In genomic region chr9:106560540-106560939, GRCh38 we compare ENCODE assay signal across 18 cellular contexts.
DNase-seq lines count a peak whose midpoint lies in the region; TF ChIP-seq lines count a peak whose summit lies in the region.
"Had no signal": no experiment of that assay in that cellular context is flagged by ENCODE, and none has a peak within 500 bp of the region (broad histone marks: within the 10 kb centered on the region; RNA-seq: fewer than 3 reads in every experiment).

No MANE protein-coding gene starts in this region.

- H4K20me1 ChIP-seq in KMS-11 (ENCODE audit: insufficient read depth) (no peaks in the 10 kb centered on the region), neural progenitor cell (ENCODE audit: low read depth) (no peaks in the 10 kb centered on the region)
- H4K20me1 ChIP-seq: BLaER1 had no signal

- H3K9ac ChIP-seq in KMS-11 (no peak overlapping the region), neural progenitor cell (no peak overlapping the region)
- H3K9ac ChIP-seq: BLaER1 had no signal

- H3K27ac ChIP-seq in KMS-11 (no peak overlapping the region), WERI-Rb-1 (no peak overlapping the region), neural progenitor cell (no peak overlapping the region), tibial nerve (no peak overlapping the region)
- H3K27ac ChIP-seq: BLaER1 had no signal

- H3K36me3 Mint-ChIP-seq in neural progenitor cell = no peaks in the 10 kb centered on the region
- H3K36me3 Mint-ChIP-seq: activated naive CD4-positive, alpha-beta T cell treated with anti-CD3 and anti-CD28 coated beads, Interleukin-2, amount 50 U/mL, for 24 hours had no signal

- H3K27me3 Mint-ChIP-seq in neural progenitor cell (ENCODE audit: insufficient read depth, low read depth) = no peaks in the 10 kb centered on the region
- H3K27me3 Mint-ChIP-seq: activated naive CD4-positive, alpha-beta T cell treated with anti-CD3 and anti-CD28 coated beads, Interleukin-2, amount 50 U/mL, for 24 hours had no signal

- H2AFZ ChIP-seq in KMS-11 (ENCODE audit: low read depth) (no peak overlapping the region), neural progenitor cell (replicated peaks) (no peak overlapping the region)

- H3K27me3 ChIP-seq in KMS-11 (ENCODE audit: insufficient read depth, low read depth) (no peaks in the 10 kb centered on the region), WERI-Rb-1 (ENCODE audit: insufficient read depth, low read depth, severe bottlenecking) (no peaks in the 10 kb centered on the region), neural progenitor cell (no peaks in the 10 kb centered on the region), tibial nerve (no peaks in the 10 kb centered on the region)
- H3K27me3 ChIP-seq: BLaER1 had no signal

- 98 to 100% methylated on average over 1 of the region's 1 CpG for WGBS in tibial nerve, 2 donors

- H3K9me3 ChIP-seq in WERI-Rb-1 (ENCODE audit: severe bottlenecking) (no peaks in the 10 kb centered on the region), neural progenitor cell (ENCODE audit: low read depth) (no peaks in the 10 kb centered on the region), tibial nerve (peaks cover 0 to 1% (median 0%) of the 10 kb centered on the region in 4 donors)
- H3K9me3 ChIP-seq: BLaER1 had no signal

- H3K36me3 ChIP-seq in KMS-11 (ENCODE audit: insufficient read depth) (no peaks in the 10 kb centered on the region), WERI-Rb-1 (no peaks in the 10 kb centered on the region), neural progenitor cell (no peaks in the 10 kb centered on the region), tibial nerve (no peaks in the 10 kb centered on the region)
- H3K36me3 ChIP-seq: BLaER1 had no signal

- H3K9me3 Mint-ChIP-seq in neural progenitor cell = no peaks in the 10 kb centered on the region
- H3K9me3 Mint-ChIP-seq: activated naive CD4-positive, alpha-beta T cell treated with anti-CD3 and anti-CD28 coated beads, Interleukin-2, amount 50 U/mL, for 24 hours had no signal

- no peak for DNase-seq in GM12865 (ENCODE audit: low read depth)
- DNase-seq in WERI-Rb-1 = no peak
- DNase-seq in neural progenitor cell (ENCODE audit: low spot score) = no peak
- no peak for DNase-seq in stimulated activated CD4-positive, alpha-beta T cell treated with anti-CD3 and anti-CD28 coated beads, Interleukin-4, amount 100 ng/mL, for 24 hours
- DNase-seq in NCI-H226 = no peak
- no peak for DNase-seq in tibial nerve (ENCODE audit: low spot score in 2 of 2)
- DNase-seq: activated CD4-positive, alpha-beta T cell treated with anti-CD3 and anti-CD28 coated beads for 48 hours; KBM-7; midbrain; NCI-H1694 treated with DMSO at 0.1 percent for 48 hours; NCI-H526 treated with DMSO at 0.1 percent for 48 hours; occipital lobe; SHP77; small intestine; stimulated activated naive CD4-positive, alpha-beta T cell treated with Interleukin-2 at 50 U/mL for 16 hours had no signal

- no peaks in the 10 kb centered on the region for H3F3A ChIP-seq in neural progenitor cell (ENCODE audit: low read depth)

- H3K79me2 ChIP-seq in KMS-11 (ENCODE audit: insufficient read depth, low read depth) (no peaks in the 10 kb centered on the region), neural progenitor cell (ENCODE audit: low read depth) (no peaks in the 10 kb centered on the region)

- H3K4me1 Mint-ChIP-seq in neural progenitor cell = peaks cover 2% of the 10 kb centered on the region
- H3K4me1 Mint-ChIP-seq: activated naive CD4-positive, alpha-beta T cell treated with anti-CD3 and anti-CD28 coated beads, Interleukin-2, amount 50 U/mL, for 24 hours had no signal

- peak; percentile 27 for TF ChIP-seq CTCF in GM12865 (IDR thresholded peaks at IDR 0.05; ENCODE audit: insufficient read depth, low read depth, low read length, missing control alignments)
- peak; percentile 48 for TF ChIP-seq CTCF in KMS-11 (conservative IDR thresholded peaks at IDR 0.05; ENCODE audit: low read depth, low read length)
- peak; percentile 52 for TF ChIP-seq CTCF in WERI-Rb-1 (IDR thresholded peaks at IDR 0.05; ENCODE audit: low read depth, low read length)
- peak; percentile 47 for TF ChIP-seq CTCF in neural progenitor cell (IDR thresholded peaks at IDR 0.05)
- no peak for TF ChIP-seq CTCF in tibial nerve (IDR thresholded peaks at IDR 0.05)

- H3K4me1 ChIP-seq in KMS-11 (ENCODE audit: low read depth, poor library complexity, severe bottlenecking) (no peaks in the 10 kb centered on the region), neural progenitor cell (no peaks in the 10 kb centered on the region), tibial nerve (no peaks in the 10 kb centered on the region)
- H3K4me1 ChIP-seq: BLaER1 had no signal

- no peak overlapping the region for H3K27ac Mint-ChIP-seq in neural progenitor cell
- H3K27ac Mint-ChIP-seq: activated naive CD4-positive, alpha-beta T cell treated with anti-CD3 and anti-CD28 coated beads, Interleukin-2, amount 50 U/mL, for 24 hours had no signal

- TF ChIP-seq EP300 in tibial nerve (IDR thresholded peaks at IDR 0.05) = no peak

- TF ChIP-seq POLR2A in tibial nerve (IDR thresholded peaks at IDR 0.05) = no peak

- no peak overlapping the region for H3K4me3 ChIP-seq in GM12865 (ENCODE audit: low read depth, low read length)
- no peak overlapping the region for H3K4me3 ChIP-seq in KMS-11 (IDR thresholded peaks at IDR 0.05; ENCODE audit: insufficient read depth, low read depth, low read length)
- no peak overlapping the region for H3K4me3 ChIP-seq in WERI-Rb-1 (ENCODE audit: low read depth, low read length)
- H3K4me3 ChIP-seq in neural progenitor cell = no peak overlapping the region
- H3K4me3 ChIP-seq in tibial nerve = no peak overlapping the region
- H3K4me3 ChIP-seq: BLaER1 had no signal

- H3K4me2 ChIP-seq in KMS-11 (no peak overlapping the region), neural progenitor cell (no peak overlapping the region)
- H3K4me2 ChIP-seq: BLaER1 had no signal

- H3K4me3 Mint-ChIP-seq in neural progenitor cell = no peak overlapping the region
- H3K4me3 Mint-ChIP-seq: activated naive CD4-positive, alpha-beta T cell treated with anti-CD3 and anti-CD28 coated beads, Interleukin-2, amount 50 U/mL, for 24 hours had no signal

Comparison
In these comparisons a context has a peak if more than half of its experiments do, and no peak if none do; other contexts are left out.
1. CTCF ChIP-seq: peak in GM12865 (single experiment), KMS-11 (single experiment), WERI-Rb-1 (single experiment) and neural progenitor cell (single experiment); none in tibial nerve (0 of 5).